Comparison of ENCODE assay signal across 10 cellular contexts in the genomic region with DNA sequence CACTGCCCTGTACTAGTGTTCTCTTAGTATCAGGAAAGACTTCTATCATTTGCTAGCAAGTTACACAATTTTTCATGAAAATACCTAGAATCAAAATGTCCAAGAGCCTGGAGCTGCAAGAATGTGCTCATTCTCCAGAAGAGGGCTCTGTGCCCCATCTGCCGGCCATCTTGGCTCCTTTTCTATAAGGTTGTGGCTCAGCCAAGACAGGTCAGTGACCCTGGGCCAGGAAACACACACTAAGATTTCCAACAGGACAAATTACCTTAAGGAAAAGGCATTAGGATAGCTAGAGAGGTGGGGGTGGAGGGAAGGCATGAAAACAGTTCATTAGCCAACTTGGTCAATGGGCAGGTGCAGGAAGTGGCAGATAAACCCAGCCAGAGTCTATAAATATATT. TPM values are rescaled to one million over a fixed set of nuclear protein-coding genes. Genes with fewer than 3 reads are reported as not detected.
DNase-seq lines count a peak whose midpoint lies in the region; ATAC-seq, FAIRE-seq and TF ChIP-seq lines count a peak whose summit lies in the region.
"Had no signal": no experiment of that assay in that cellular context is flagged by ENCODE, and none has a peak within 500 bp of the region (broad histone marks: within the 10 kb centered on the region; RNA-seq: fewer than 3 reads in every experiment).

No MANE protein-coding gene starts in this region.

- no peaks in the 10 kb centered on the region for H3K9me3 Mint-ChIP-seq in astrocyte (ENCODE audit: unreplicated experiment)
- H3K9me3 Mint-ChIP-seq: T-cell had no signal

- H3K4me2 ChIP-seq in astrocyte (ENCODE audit: low read length) (no peak overlapping the region), HepG2 (ENCODE audit: low read depth, low read length) (no peak overlapping the region)

- in situ Hi-C loops in HepG2 (cut with HindIII; ENCODE audit: extremely low pct_ligation_motif_present, low pct_unique_long_range_greater_than_20kb): loop anchor here (5.0 kb wide), 2 partner anchors 39 to 339 kb away; no protein-coding TSS in a partner anchor

- H3K27me3 ChIP-seq in astrocyte (ENCODE audit: insufficient read depth, low read length): peaks cover 5% of the 10 kb centered on the region
- H3K27me3 ChIP-seq in HepG2 (ENCODE audit: control insufficient read depth in 1 of 2, insufficient read depth in 2 of 2, low read length in 2 of 2): no peaks in the 10 kb centered on the region; a peak in 1 of 5 replicates

- TF ChIP-seq CTCF in GM12873 (IDR thresholded peaks at IDR 0.05; ENCODE audit: insufficient read depth, low read depth, low read length, missing control alignments) (peak; percentile 62), astrocyte (IDR thresholded peaks at IDR 0.05; ENCODE audit: insufficient read depth, low read depth, low read length) (peak; percentile 31), HepG2 (CRISPR knock-in tag; IDR thresholded peaks at IDR 0.05) (peak; percentile 59)

- WGBS in HepG2 (ENCODE audit: low lambda C conversion rate): 8% methylated on average over 1 of the region's 1 CpG

- no peak for TF ChIP-seq POLR2A in HepG2 (IDR thresholded peaks at IDR 0.05; ENCODE audit: insufficient read depth in 1 of 2, low read depth in 2 of 2, low read length in 2 of 2)

- H3K4me3 ChIP-seq in astrocyte (ENCODE audit: insufficient read depth, low read depth, low read length) (no peak overlapping the region), HepG2 (replicated peaks in 1 of 3; ENCODE audit: insufficient read depth in 1 of 3, low read depth in 2 of 3, low read length in 3 of 3) (no peak overlapping the region)

- DNase-seq in KG1 (lab: John Stamatoyannopoulos, UW) (peak; percentile 16), astrocyte (ENCODE audit: low read depth) (no peak), HepG2 (ENCODE audit: low spot score) (no peak), NCI-H146 treated with DMSO at 0.1 percent for 48 hours (lab: John Stamatoyannopoulos, UW; ENCODE audit: unreplicated experiment) (no peak), LoVo (ENCODE audit: low spot score) (no peak), medulla oblongata (ENCODE audit: extremely low spot score) (no peak), SHP77 (lab: John Stamatoyannopoulos, UW) (no peak)
- DNase-seq: T-cell had no signal

- H3K4me1 ChIP-seq in astrocyte (ENCODE audit: insufficient read depth, low read length) (no peaks in the 10 kb centered on the region), HepG2 (ENCODE audit: insufficient read depth, low read length) (no peaks in the 10 kb centered on the region)

- H2AFZ ChIP-seq in astrocyte (ENCODE audit: low read depth, low read length) (no peak overlapping the region), HepG2 (ENCODE audit: low read length) (no peak overlapping the region)

- no peak for FAIRE-seq in astrocyte (lab: Jason Lieb, UNC)
- no peak for FAIRE-seq in HepG2 (lab: Jason Lieb, UNC)

- H3K27ac ChIP-seq in astrocyte (ENCODE audit: low read depth, low read length) (no peak overlapping the region), HepG2 (ENCODE audit: extremely low read length, insufficient read depth, low read length) (no peak overlapping the region)

- H4K20me1 ChIP-seq in astrocyte (ENCODE audit: insufficient read depth, low read length) (no peaks in the 10 kb centered on the region), HepG2 (ENCODE audit: insufficient read depth, low read length) (no peaks in the 10 kb centered on the region)

- TF ChIP-seq RAD21 in HepG2 (CRISPR knock-in tag; IDR thresholded peaks at IDR 0.05): no peak

- BruUV-seq in HepG2 (replicated peaks; lab: Mats Ljungman, UMichigan): no TSS peak

- POLR2A ChIA-PET in HepG2 (lab: Yijun Ruan, JAX): interaction anchor here (0.8 kb wide), 1 partner anchor 342 kb away, joined by 4 read pairs; no protein-coding TSS in a partner anchor

- H3K4me1 Mint-ChIP-seq in astrocyte (ENCODE audit: low read depth, unreplicated experiment): peaks cover 12% of the 10 kb centered on the region

- H3K9me3 ChIP-seq in astrocyte (ENCODE audit: insufficient read depth, low read depth, low read length) (no peaks in the 10 kb centered on the region), HepG2 (ENCODE audit: low read length) (no peaks in the 10 kb centered on the region)

- no peaks in the 10 kb centered on the region for H3K36me3 Mint-ChIP-seq in astrocyte (ENCODE audit: low read depth, unreplicated experiment)
- H3K36me3 Mint-ChIP-seq: T-cell had no signal

- TF ChIP-seq EP300 in HepG2 (IDR thresholded peaks at IDR 0.05; ENCODE audit: low read depth in 2 of 2, low read length in 2 of 2) (no peak), HepG2 (CRISPR knock-in tag; IDR thresholded peaks at IDR 0.05; ENCODE audit: borderline replicate concordance) (no peak)

- no peak overlapping the region for H3K27ac Mint-ChIP-seq in astrocyte (ENCODE audit: unreplicated experiment)
- H3K27ac Mint-ChIP-seq: T-cell had no signal

- no peaks in the 10 kb centered on the region for H3K79me2 ChIP-seq in astrocyte (ENCODE audit: insufficient read depth, low read length)
- H3K79me2 ChIP-seq in HepG2 (ENCODE audit: insufficient read depth, low read length): no peaks in the 10 kb centered on the region

- H3K27me3 Mint-ChIP-seq in astrocyte (ENCODE audit: low read depth, unreplicated experiment): no peaks in the 10 kb centered on the region

- H3K36me3 ChIP-seq in astrocyte (ENCODE audit: insufficient read depth, low read length) (no peaks in the 10 kb centered on the region), HepG2 (replicated peaks in 1 of 2; ENCODE audit: control insufficient read depth in 1 of 2, insufficient read depth in 2 of 2, low read length in 2 of 2) (no peaks in the 10 kb centered on the region)

- no peak overlapping the region for H3K4me3 Mint-ChIP-seq in astrocyte (ENCODE audit: unreplicated experiment)
- H3K4me3 Mint-ChIP-seq: T-cell had no signal

- CTCF ChIA-PET in HepG2 (lab: Yijun Ruan, JAX; ENCODE audit: low intra/inter-chr PET ratio, low total read pairs): interaction anchor here (3.5 kb wide), 1 partner anchor 37 kb away, joined by 25 read pairs; no protein-coding TSS in a partner anchor

- intact Hi-C loops in HepG2 (cut with micrococcal nuclease; ENCODE audit: unreplicated experiment): loop anchor here (5.0 kb wide), 1 partner anchor 584 kb away; no protein-coding TSS in a partner anchor

- peak; percentile 33; the same call in 2 of the 3 replicates for ATAC-seq in HepG2

- H3K9ac ChIP-seq in astrocyte (ENCODE audit: low read length) (no peak overlapping the region), HepG2 (ENCODE audit: insufficient read depth, low read depth, low read length) (no peak overlapping the region)

TF ChIP-seq in HepG2, 621 proteins besides CTCF, POLR2A, EP300 and RAD21:
- TF ChIP-seq YY1 (IDR thresholded peaks at IDR 0.05; ENCODE audit: insufficient read depth, insufficient replicate concordance, low read depth, low read length) (peak; percentile 75), ZNF616 (CRISPR knock-in tag; IDR thresholded peaks at IDR 0.05; ENCODE audit: low read depth) (no peak), STAG1 (CRISPR knock-in tag; IDR thresholded peaks at IDR 0.05) (peak; percentile 55), SMC3 (IDR thresholded peaks at IDR 0.05; ENCODE audit: low read length) (0 out of 2 replicates have a peak, but pooled peaks have one; percentile 15)
- TF ChIP-seq, protein P1, sequence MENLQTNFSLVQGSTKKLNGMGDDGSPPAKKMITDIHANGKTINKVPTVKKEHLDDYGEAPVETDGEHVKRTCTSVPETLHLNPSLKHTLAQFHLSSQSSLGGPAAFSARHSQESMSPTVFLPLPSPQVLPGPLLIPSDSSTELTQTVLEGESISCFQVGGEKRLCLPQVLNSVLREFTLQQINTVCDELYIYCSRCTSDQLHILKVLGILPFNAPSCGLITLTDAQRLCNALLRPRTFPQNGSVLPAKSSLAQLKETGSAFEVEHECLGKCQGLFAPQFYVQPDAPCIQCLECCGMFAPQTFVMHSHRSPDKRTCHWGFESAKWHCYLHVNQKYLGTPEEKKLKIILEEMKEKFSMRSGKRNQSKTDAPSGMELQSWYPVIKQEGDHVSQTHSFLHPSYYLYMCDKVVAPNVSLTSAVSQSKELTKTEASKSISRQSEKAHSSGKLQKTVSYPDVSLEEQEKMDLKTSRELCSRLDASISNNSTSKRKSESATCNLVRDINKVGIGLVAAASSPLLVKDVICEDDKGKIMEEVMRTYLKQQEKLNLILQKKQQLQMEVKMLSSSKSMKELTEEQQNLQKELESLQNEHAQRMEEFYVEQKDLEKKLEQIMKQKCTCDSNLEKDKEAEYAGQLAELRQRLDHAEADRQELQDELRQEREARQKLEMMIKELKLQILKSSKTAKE (CRISPR knock-in tag; IDR thresholded peaks at IDR 0.05; ENCODE audit: borderline replicate concordance): no peak

RNA-seq across cellular contexts. Expression of a gene that starts 20.7 kb away (rescaled TPM):
- total RNA-seq in astrocyte (2.0 and 2.9 TPM in 2 replicates), HepG2 (2016; rRNA removed; fragmentation: Illumina TruSeq; extraction: Trizol) (0.07 TPM in 1 of 2 replicates, not detected in the other)
- total RNA-seq in HepG2 (2016; cell fraction: cytosol; rRNA removed; fragmentation: Illumina TruSeq; extraction: Trizol; ENCODE audit: low read depth): 0.26 TPM in 1 of 2 replicates, not detected in the other
- not detected in 2 replicates for total RNA-seq in HepG2 (2016; cell fraction: insoluble cytoplasmic fraction; rRNA removed; fragmentation: Illumina TruSeq; extraction: Trizol)
- 0.09 and 0.17 TPM in 2 replicates for total RNA-seq in HepG2 (2016; cell fraction: membrane; rRNA removed; fragmentation: Illumina TruSeq; extraction: Trizol)
- total RNA-seq in HepG2 (2016; cell fraction: nucleus; rRNA removed; fragmentation: Illumina TruSeq; extraction: Trizol): not detected in 2 replicates
- 0.05 TPM in 1 of 2 replicates, not detected in the other for polyA plus RNA-seq in HepG2 (2011; rRNA removed)
- polyA plus RNA-seq in HepG2 (2011; cell fraction: cytosol; rRNA removed): 0.08 TPM in 1 of 2 replicates, not detected in the other
- not detected in 2 replicates for polyA plus RNA-seq in HepG2 (2011; cell fraction: nucleus; rRNA removed)
- 0.19 TPM in 1 of 2 replicates, not detected in the other for polyA plus RNA-seq in HepG2 (2012)
- polyA plus RNA-seq in HepG2 (2016; cell fraction: cytosol; fragmentation: Illumina TruSeq; extraction: Trizol; ENCODE audit: low read depth): 0.08 and 0.23 TPM in 2 replicates
- polyA plus RNA-seq in HepG2 (2016; cell fraction: insoluble cytoplasmic fraction; fragmentation: Illumina TruSeq; extraction: Trizol; ENCODE audit: low read depth): not detected in 2 replicates
- polyA plus RNA-seq in HepG2 (2016; cell fraction: membrane; fragmentation: Illumina TruSeq; extraction: Trizol; ENCODE audit: low read depth): 0.15 and 0.19 TPM in 2 replicates
- polyA plus RNA-seq in HepG2 (2016; cell fraction: nucleus; fragmentation: Illumina TruSeq; extraction: Trizol; ENCODE audit: insufficient read depth, low read depth): 0.29 TPM in 1 of 2 replicates, not detected in the other
- 8.5 TPM in 1 of 2 replicates, not detected in the other for polyA minus RNA-seq in HepG2 (2011; rRNA and poly(A)+ RNA removed; ENCODE audit: low replicate concordance)
- not detected in 2 replicates for polyA minus RNA-seq in HepG2 (2011; cell fraction: cytosol; rRNA and poly(A)+ RNA removed)
- not detected in 2 replicates for polyA minus RNA-seq in HepG2 (2011; cell fraction: nucleus; rRNA and poly(A)+ RNA removed)
- total RNA-seq: mononuclear cell, T-cell had no signal
